Comparison of ENCODE assay signal across 1 cellular context in genomic region chr2:195094330-195094729, GRCh38.
TF ChIP-seq lines count a peak whose summit lies in the region.

No MANE protein-coding gene starts in this region.

TF ChIP-seq in GM12878, 131 proteins besides CTCF, POLR2A, EP300 and RAD21 (continued from another document):
- TF ChIP-seq ATF2 (IDR thresholded peaks at IDR 0.05; ENCODE audit: low read length): no peak
TF ChIP-seq in GM12878: peak in this region for 8.
